ENCODE assay signal across 8 cellular contexts in the genomic region with DNA sequence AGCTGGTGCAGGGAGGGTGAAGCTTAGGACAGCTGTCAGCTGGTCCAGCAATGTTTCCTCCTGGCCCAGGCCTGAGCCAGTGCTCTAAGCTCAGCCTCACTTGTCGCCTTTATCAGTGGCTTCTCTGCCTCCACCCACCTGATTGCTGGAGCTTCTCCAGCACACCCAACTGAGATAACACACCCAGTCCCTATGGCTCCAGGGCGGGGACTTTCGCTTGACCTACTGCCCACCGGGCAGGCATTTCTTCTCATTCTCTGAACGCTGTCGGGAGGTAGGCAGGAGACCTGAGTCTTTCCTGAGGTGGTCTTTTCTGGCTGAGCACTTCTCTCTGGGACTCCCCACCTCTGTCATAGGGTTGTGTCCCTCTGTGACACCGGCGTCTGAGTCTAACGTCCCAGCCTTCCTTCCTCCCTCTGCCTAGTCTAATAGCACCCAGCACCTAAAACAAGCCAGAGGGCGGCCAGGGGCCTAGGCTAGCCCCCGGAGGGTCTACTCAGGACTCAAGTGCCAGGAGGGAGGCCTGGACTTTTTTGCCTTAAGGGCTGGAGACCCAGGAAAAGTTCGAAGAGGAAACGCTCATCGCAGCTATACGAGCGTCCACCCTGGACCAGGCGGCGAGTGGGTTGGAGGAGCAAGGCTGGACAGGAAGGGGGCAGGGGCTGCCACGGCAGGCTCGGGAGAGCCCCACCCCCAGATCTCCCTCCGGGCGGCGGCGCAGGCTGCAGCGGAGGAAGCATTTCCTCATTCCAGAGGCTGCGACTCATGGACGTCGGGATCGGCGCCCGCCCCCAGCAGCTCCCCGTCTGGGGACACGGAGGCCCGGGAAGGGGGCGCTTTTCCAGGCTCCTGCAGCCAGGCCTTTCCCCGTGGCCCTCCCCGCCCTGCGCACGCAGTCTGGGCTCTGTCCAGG. TPM values are rescaled to one million over a fixed set of nuclear protein-coding genes. Genes with fewer than 3 reads are reported as not detected.
DNase-seq lines count a peak whose midpoint lies in the region; ATAC-seq and TF ChIP-seq lines count a peak whose summit lies in the region.

No MANE protein-coding gene starts in this region.

- H3K9me3 Mint-ChIP-seq in immature natural killer cell, result no peaks in the 10 kb centered on the region

- H3K4me3 ChIP-seq in AG10803 (ENCODE audit: low read length), result peak overlapping the region; percentile 97
- peak overlapping the region; percentile 98 for H3K4me3 ChIP-seq in skeletal muscle cell (ENCODE audit: low read depth, low read length)

- H3K4me3 Mint-ChIP-seq in immature natural killer cell, result peak overlapping the region; percentile 74 to 93 (median 89)

- peak overlapping the region in 2 of 6 donors; percentile 17 to 84 for H3K27ac Mint-ChIP-seq in immature natural killer cell

- peak; percentile 94 for DNase-seq in AG10803 (ENCODE audit: low read depth)
- peak; percentile 10 for DNase-seq in RPMI8226
- peak; percentile 3 for DNase-seq in central memory CD4-positive, alpha-beta T cell
- DNase-seq in immature natural killer cell, result no peak
- peak; percentile 84 for DNase-seq in skeletal muscle cell (ENCODE audit: low read depth)
- no peak for DNase-seq in effector CD4-positive, alpha-beta T cell

- peaks cover 2 to 4% (median 4%) of the 10 kb centered on the region in 3 donors for H3K27me3 Mint-ChIP-seq in immature natural killer cell (ENCODE audit: low read depth in 3 of 3)

- H3K36me3 Mint-ChIP-seq in immature natural killer cell, result peaks cover 0 to 3% (median 0%) of the 10 kb centered on the region in 3 donors

- ATAC-seq in GM18502 (IDR thresholded peaks at IDR 0.05; ENCODE audit: poor library complexity, unreplicated experiment) (peak; percentile 2), HG03196 (IDR thresholded peaks at IDR 0.05; ENCODE audit: unreplicated experiment) (peak; percentile 16)

- no peak for TF ChIP-seq CTCF in AG10803 (conservative IDR thresholded peaks at IDR 0.05; ENCODE audit: low read length)

- peaks cover 21 to 24% of the 10 kb centered on the region in 2 donors for H3K4me1 Mint-ChIP-seq in immature natural killer cell

RNA-seq across cellular contexts. Expression of a gene that starts 0.8 kb away (rescaled TPM):
- 10 to 100 TPM; 36.1 to 49.2 (median 41.5) TPM for polyA plus RNA-seq in immature natural killer cell

RNA-seq across cellular contexts. Expression of a gene that starts 1.0 kb away (rescaled TPM):
- 100 to 1,000 TPM; 104 to 137 (median 135) TPM for polyA plus RNA-seq in immature natural killer cell

RNA-seq across cellular contexts. Expression of a gene that starts 28.3 kb away (rescaled TPM):
- 1 to 10 TPM; 5.9 to 8.9 (median 8.4) TPM for polyA plus RNA-seq in immature natural killer cell

RNA-seq across cellular contexts. Expression of a gene that starts 31.1 kb away (rescaled TPM):
- polyA plus RNA-seq in immature natural killer cell, result 10 to 100 TPM in 1 of 3 donors, 1 to 10 TPM in 2; 6.0 to 12.7 (median 7.2) TPM

RNA-seq across cellular contexts. Expression of a gene that starts 31.6 kb away (rescaled TPM):
- polyA plus RNA-seq in immature natural killer cell, result 1 to 10 TPM; 2.6 to 8.1 (median 6.4) TPM

Comparison
In these comparisons a context has a peak if more than half of its experiments do, and no peak if none do; other contexts are left out.
1. DNase-seq: peak in AG10803 (single experiment), RPMI8226 (single experiment), central memory CD4-positive, alpha-beta T cell (single experiment) and skeletal muscle cell (single experiment); none in immature natural killer cell (0 of 3) and effector CD4-positive, alpha-beta T cell (single experiment).